Comparison of ENCODE assay signal across 20 cellular contexts in genomic region chr17:21242780-21243515, GRCh38.
"Had no signal": no experiment of that assay in that cellular context is flagged by ENCODE, and none has a peak within 500 bp of the region (broad histone marks: within the 10 kb centered on the region; RNA-seq: fewer than 3 reads in every experiment).

No MANE protein-coding gene starts in this region.

- H3K4me2 ChIP-seq: smooth muscle cell had no signal

- DNase-seq: activated CD4-positive, alpha-beta T cell treated with anti-CD3 and anti-CD28 coated beads, Interleukin-2, amount 10 ng/mL, durations not matched to agents 7 days and 5 days; activated CD4-positive, CD25-positive, alpha-beta regulatory T cell treated with anti-CD3 and anti-CD28 coated beads, Interleukin-2, amount 50 U/mL, for 72 hours; activated CD8-positive, alpha-beta T cell treated with anti-CD3 and anti-CD28 coated beads, Interleukin-2, amount 10 ng/mL, durations not matched to agents 7 days and 5 days; activated gamma-delta T cell; aorta; caudate nucleus; effector CD4-positive, alpha-beta T cell; kidney; midbrain; stimulated activated CD4-positive, alpha-beta T cell treated with anti-CD3 and anti-CD28 coated beads, Interleukin-2, amount 100 ng/mL, for 48 hours; stimulated activated CD8-positive, alpha-beta memory T cell treated with anti-CD3 and anti-CD28 coated beads, Interleukin-4, amount 100 ng/mL, for 48 hours; stimulated activated naive B cell treated with anti-CD40 and anti-IgM and Interleukin-4, amounts not matched to agents 10 μg/mL and 1 μg/mL and 100 μg/mL, for 72 hours; SW 1271; T-helper 17 cell; testis; upper lobe of right lung had no signal

- H3K27me3 ChIP-seq: pancreas, testis, upper lobe of right lung had no signal

- ATAC-seq: activated CD8-positive, alpha-beta T cell treated with anti-CD3 and anti-CD28 coated beads, Interleukin-2, amount 10 ng/mL, durations not matched to agents 7 days and 5 days; natural killer cell treated with Interleukin-12 subunit alpha and Interleukin-12 subunit beta and Interleukin-15 and Interleukin-18, amount 100 ng/mL, for 72 hours; pancreas; stimulated activated naive B cell treated with anti-CD40 and anti-IgM and Interleukin-4, amounts not matched to agents 10 μg/mL and 1 μg/mL and 100 μg/mL, for 72 hours; T-helper 17 cell; upper lobe of right lung had no signal

- H3K4me1 ChIP-seq: pancreas, testis, upper lobe of right lung had no signal

- H3K36me3 ChIP-seq: pancreas had no signal

- H3K27ac ChIP-seq: pancreas, testis, upper lobe of right lung, VCaP had no signal

- H3K9me3 ChIP-seq: pancreas, testis, upper lobe of right lung had no signal

- H3K4me3 ChIP-seq: pancreas, smooth muscle cell, testis, upper lobe of right lung had no signal
